Comparison of ENCODE assay signal across 1 cellular context in the genomic region with DNA sequence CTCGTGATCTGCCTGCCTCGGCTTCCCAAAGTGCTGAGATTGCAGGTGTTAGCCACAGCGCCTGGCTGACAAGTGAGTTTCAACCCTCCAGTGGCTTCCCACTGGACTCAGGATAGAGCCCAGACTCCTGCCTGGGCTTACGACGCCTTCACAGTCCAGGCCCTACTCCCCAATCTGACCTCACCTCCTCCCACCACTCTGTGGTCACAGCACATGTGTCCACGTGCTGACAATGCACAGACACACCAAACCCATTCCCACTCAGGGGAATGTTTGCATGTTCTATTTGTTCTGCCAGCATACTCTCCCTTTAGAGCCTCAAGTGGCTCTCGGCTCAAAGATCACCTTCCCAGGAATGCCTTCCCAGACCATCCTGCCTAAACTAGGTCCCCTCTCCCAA.
TF ChIP-seq lines count a peak whose summit lies in the region.

No MANE protein-coding gene starts in this region.

TF ChIP-seq in HepG2, 621 proteins besides CTCF, POLR2A, EP300 and RAD21 (continued from another document and continues in another):
- 0 out of 2 replicates have a peak, but pooled peaks have one; percentile 36 for TF ChIP-seq SRY (CRISPR knock-in tag; IDR thresholded peaks at IDR 0.05)
- TF ChIP-seq, protein P1, sequence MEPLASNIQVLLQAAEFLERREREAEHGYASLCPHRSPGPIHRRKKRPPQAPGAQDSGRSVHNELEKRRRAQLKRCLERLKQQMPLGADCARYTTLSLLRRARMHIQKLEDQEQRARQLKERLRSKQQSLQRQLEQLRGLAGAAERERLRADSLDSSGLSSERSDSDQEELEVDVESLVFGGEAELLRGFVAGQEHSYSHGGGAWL (CRISPR knock-in tag; IDR thresholded peaks at IDR 0.05): peak; percentile 51; the same call in 1 of the 2 replicates
- TF ChIP-seq RORA (CRISPR knock-in tag; IDR thresholded peaks at IDR 0.05): no peak
- TF ChIP-seq ZFX (CRISPR knock-in tag; IDR thresholded peaks at IDR 0.05; ENCODE audit: low read depth): peak; percentile 40; the same call in 1 of the 2 replicates
- peak; percentile 87 for TF ChIP-seq ZNF780A (CRISPR knock-in tag; IDR thresholded peaks at IDR 0.05)
- peak; percentile 41; the same call in 1 of the 2 replicates for TF ChIP-seq TGIF2 (CRISPR knock-in tag; IDR thresholded peaks at IDR 0.05)
- peak; percentile 61; the same call in 1 of the 2 replicates for TF ChIP-seq ZNF12 (CRISPR knock-in tag; IDR thresholded peaks at IDR 0.05)
- 0 out of 2 replicates have a peak, but pooled peaks have one; percentile 2 for TF ChIP-seq DMAP1 (CRISPR knock-in tag; IDR thresholded peaks at IDR 0.05)
- TF ChIP-seq ZNF574 (CRISPR knock-in tag; IDR thresholded peaks at IDR 0.05): peak; percentile 58; the same call in 1 of the 2 replicates
- 0 out of 2 replicates have a peak, but pooled peaks have one; percentile 56 for TF ChIP-seq ZBTB26 (CRISPR knock-in tag; IDR thresholded peaks at IDR 0.05; ENCODE audit: borderline replicate concordance)
- peak; percentile 50; the same call in 1 of the 2 replicates for TF ChIP-seq NFKB2 (CRISPR knock-in tag; IDR thresholded peaks at IDR 0.05; ENCODE audit: borderline replicate concordance)
- TF ChIP-seq ZNF251 (CRISPR knock-in tag; IDR thresholded peaks at IDR 0.05): 0 out of 2 replicates have a peak, but pooled peaks have one; percentile 43
- TF ChIP-seq MXI1 (IDR thresholded peaks at IDR 0.05; ENCODE audit: borderline replicate concordance, low read depth, low read length): peak; percentile 57; the same call in 1 of the 3 replicates
- TF ChIP-seq THRA (CRISPR knock-in tag; IDR thresholded peaks at IDR 0.05; ENCODE audit: borderline replicate concordance): peak; percentile 60
- TF ChIP-seq, protein P2, sequence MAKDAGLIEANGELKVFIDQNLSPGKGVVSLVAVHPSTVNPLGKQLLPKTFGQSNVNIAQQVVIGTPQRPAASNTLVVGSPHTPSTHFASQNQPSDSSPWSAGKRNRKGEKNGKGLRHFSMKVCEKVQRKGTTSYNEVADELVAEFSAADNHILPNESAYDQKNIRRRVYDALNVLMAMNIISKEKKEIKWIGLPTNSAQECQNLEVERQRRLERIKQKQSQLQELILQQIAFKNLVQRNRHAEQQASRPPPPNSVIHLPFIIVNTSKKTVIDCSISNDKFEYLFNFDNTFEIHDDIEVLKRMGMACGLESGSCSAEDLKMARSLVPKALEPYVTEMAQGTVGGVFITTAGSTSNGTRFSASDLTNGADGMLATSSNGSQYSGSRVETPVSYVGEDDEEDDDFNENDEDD (CRISPR knock-in tag; IDR thresholded peaks at IDR 0.05; ENCODE audit: borderline replicate concordance): peak; percentile 89
- TF ChIP-seq, protein P3, sequence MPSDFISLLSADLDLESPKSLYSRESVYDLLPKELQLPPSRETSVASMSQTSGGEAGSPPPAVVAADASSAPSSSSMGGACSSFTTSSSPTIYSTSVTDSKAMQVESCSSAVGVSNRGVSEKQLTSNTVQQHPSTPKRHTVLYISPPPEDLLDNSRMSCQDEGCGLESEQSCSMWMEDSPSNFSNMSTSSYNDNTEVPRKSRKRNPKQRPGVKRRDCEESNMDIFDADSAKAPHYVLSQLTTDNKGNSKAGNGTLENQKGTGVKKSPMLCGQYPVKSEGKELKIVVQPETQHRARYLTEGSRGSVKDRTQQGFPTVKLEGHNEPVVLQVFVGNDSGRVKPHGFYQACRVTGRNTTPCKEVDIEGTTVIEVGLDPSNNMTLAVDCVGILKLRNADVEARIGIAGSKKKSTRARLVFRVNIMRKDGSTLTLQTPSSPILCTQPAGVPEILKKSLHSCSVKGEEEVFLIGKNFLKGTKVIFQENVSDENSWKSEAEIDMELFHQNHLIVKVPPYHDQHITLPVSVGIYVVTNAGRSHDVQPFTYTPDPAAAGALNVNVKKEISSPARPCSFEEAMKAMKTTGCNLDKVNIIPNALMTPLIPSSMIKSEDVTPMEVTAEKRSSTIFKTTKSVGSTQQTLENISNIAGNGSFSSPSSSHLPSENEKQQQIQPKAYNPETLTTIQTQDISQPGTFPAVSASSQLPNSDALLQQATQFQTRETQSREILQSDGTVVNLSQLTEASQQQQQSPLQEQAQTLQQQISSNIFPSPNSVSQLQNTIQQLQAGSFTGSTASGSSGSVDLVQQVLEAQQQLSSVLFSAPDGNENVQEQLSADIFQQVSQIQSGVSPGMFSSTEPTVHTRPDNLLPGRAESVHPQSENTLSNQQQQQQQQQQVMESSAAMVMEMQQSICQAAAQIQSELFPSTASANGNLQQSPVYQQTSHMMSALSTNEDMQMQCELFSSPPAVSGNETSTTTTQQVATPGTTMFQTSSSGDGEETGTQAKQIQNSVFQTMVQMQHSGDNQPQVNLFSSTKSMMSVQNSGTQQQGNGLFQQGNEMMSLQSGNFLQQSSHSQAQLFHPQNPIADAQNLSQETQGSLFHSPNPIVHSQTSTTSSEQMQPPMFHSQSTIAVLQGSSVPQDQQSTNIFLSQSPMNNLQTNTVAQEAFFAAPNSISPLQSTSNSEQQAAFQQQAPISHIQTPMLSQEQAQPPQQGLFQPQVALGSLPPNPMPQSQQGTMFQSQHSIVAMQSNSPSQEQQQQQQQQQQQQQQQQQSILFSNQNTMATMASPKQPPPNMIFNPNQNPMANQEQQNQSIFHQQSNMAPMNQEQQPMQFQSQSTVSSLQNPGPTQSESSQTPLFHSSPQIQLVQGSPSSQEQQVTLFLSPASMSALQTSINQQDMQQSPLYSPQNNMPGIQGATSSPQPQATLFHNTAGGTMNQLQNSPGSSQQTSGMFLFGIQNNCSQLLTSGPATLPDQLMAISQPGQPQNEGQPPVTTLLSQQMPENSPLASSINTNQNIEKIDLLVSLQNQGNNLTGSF (CRISPR knock-in tag; IDR thresholded peaks at IDR 0.05): 0 out of 2 replicates have a peak, but pooled peaks have one; percentile 32
- TF ChIP-seq ZNF644 (CRISPR knock-in tag; IDR thresholded peaks at IDR 0.05; ENCODE audit: low read depth): 0 out of 2 replicates have a peak, but pooled peaks have one; percentile 48
- TF ChIP-seq KDM6A (CRISPR knock-in tag; IDR thresholded peaks at IDR 0.05; ENCODE audit: low read depth): peak; percentile 54; the same call in 1 of the 2 replicates
- TF ChIP-seq NCOA1 (CRISPR knock-in tag; IDR thresholded peaks at IDR 0.05): no peak
- TF ChIP-seq HOXA3 (CRISPR knock-in tag; IDR thresholded peaks at IDR 0.05): peak; percentile 68
- TF ChIP-seq FOXM1 (CRISPR knock-in tag; IDR thresholded peaks at IDR 0.05): no peak
- TF ChIP-seq BORCS8-MEF2B (CRISPR knock-in tag; IDR thresholded peaks at IDR 0.05): peak; percentile 32; the same call in 1 of the 2 replicates
- peak; percentile 80 for TF ChIP-seq HNF4A (CRISPR knock-in tag; IDR thresholded peaks at IDR 0.05)
- TF ChIP-seq, protein P4, sequence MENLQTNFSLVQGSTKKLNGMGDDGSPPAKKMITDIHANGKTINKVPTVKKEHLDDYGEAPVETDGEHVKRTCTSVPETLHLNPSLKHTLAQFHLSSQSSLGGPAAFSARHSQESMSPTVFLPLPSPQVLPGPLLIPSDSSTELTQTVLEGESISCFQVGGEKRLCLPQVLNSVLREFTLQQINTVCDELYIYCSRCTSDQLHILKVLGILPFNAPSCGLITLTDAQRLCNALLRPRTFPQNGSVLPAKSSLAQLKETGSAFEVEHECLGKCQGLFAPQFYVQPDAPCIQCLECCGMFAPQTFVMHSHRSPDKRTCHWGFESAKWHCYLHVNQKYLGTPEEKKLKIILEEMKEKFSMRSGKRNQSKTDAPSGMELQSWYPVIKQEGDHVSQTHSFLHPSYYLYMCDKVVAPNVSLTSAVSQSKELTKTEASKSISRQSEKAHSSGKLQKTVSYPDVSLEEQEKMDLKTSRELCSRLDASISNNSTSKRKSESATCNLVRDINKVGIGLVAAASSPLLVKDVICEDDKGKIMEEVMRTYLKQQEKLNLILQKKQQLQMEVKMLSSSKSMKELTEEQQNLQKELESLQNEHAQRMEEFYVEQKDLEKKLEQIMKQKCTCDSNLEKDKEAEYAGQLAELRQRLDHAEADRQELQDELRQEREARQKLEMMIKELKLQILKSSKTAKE (CRISPR knock-in tag; IDR thresholded peaks at IDR 0.05; ENCODE audit: borderline replicate concordance): 0 out of 2 replicates have a peak, but pooled peaks have one; percentile 31
- no peak for TF ChIP-seq SOX13 (IDR thresholded peaks at IDR 0.05)
- TF ChIP-seq SOX13 (CRISPR knock-in tag; conservative IDR thresholded peaks at IDR 0.05 in 1 of 2, IDR thresholded peaks at IDR 0.05 in 1 of 2): peak in 1 of 2 experiments; percentile 72; a peak in 2 of 4 replicates
- TF ChIP-seq, protein P5, sequence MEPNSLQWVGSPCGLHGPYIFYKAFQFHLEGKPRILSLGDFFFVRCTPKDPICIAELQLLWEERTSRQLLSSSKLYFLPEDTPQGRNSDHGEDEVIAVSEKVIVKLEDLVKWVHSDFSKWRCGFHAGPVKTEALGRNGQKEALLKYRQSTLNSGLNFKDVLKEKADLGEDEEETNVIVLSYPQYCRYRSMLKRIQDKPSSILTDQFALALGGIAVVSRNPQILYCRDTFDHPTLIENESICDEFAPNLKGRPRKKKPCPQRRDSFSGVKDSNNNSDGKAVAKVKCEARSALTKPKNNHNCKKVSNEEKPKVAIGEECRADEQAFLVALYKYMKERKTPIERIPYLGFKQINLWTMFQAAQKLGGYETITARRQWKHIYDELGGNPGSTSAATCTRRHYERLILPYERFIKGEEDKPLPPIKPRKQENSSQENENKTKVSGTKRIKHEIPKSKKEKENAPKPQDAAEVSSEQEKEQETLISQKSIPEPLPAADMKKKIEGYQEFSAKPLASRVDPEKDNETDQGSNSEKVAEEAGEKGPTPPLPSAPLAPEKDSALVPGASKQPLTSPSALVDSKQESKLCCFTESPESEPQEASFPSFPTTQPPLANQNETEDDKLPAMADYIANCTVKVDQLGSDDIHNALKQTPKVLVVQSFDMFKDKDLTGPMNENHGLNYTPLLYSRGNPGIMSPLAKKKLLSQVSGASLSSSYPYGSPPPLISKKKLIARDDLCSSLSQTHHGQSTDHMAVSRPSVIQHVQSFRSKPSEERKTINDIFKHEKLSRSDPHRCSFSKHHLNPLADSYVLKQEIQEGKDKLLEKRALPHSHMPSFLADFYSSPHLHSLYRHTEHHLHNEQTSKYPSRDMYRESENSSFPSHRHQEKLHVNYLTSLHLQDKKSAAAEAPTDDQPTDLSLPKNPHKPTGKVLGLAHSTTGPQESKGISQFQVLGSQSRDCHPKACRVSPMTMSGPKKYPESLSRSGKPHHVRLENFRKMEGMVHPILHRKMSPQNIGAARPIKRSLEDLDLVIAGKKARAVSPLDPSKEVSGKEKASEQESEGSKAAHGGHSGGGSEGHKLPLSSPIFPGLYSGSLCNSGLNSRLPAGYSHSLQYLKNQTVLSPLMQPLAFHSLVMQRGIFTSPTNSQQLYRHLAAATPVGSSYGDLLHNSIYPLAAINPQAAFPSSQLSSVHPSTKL (CRISPR knock-in tag; IDR thresholded peaks at IDR 0.05): peak; percentile 73; the same call in 1 of the 2 replicates
- TF ChIP-seq TSC22D2 (CRISPR knock-in tag; IDR thresholded peaks at IDR 0.05; ENCODE audit: borderline replicate concordance): 0 out of 2 replicates have a peak, but pooled peaks have one; percentile 72
- peak; percentile 57; the same call in 1 of the 2 replicates for TF ChIP-seq PAXIP1 (CRISPR knock-in tag; conservative IDR thresholded peaks at IDR 0.05)
